ENCODE assay signal across 32 cellular contexts in the genomic region with DNA sequence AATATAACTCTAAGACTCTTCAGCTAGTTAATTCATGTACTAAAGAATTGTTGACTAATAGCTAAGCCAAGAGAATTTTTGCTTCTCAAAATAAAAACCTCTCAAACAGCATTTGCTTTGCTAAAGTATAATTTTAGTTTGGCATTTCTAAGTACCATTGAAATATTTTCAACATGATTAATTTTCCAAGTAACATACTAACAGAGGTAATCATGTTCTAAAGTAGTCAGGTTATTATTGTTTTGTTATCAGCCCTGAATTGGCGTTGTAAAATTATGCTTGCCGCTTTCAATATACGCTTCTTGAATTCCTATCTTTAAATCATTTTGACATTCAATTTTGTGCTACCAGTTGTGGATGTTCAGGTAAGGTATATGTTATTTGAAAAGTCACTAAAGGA.
DNase-seq lines count a peak whose midpoint lies in the region; ATAC-seq, FAIRE-seq and TF ChIP-seq lines count a peak whose summit lies in the region.
"Had no signal": no experiment of that assay in that cellular context is flagged by ENCODE, and none has a peak within 500 bp of the region (broad histone marks: within the 10 kb centered on the region; RNA-seq: fewer than 3 reads in every experiment).

No MANE protein-coding gene starts in this region.

- FAIRE-seq in D721Med (lab: Jason Lieb, UNC) = peak; percentile 63
- FAIRE-seq: A204.1, A549 had no signal

- H3K36me3 Mint-ChIP-seq in activated T-helper 17 cell treated with anti-CD3 and anti-CD28 coated beads, Interleukin-2, amount 50 U/mL, for 72 hours (ENCODE audit: low read depth) = no peaks in the 10 kb centered on the region
- H3K36me3 Mint-ChIP-seq: CD14-positive monocyte; CD4-positive, alpha-beta memory T cell; CD4-positive, CD25-positive, alpha-beta regulatory T cell; CD8-positive, alpha-beta memory T cell; CD8-positive, alpha-beta T cell had no signal

- no peak for DNase-seq in D721Med (ENCODE audit: insufficient read length, low spot score)
- no peak for DNase-seq in left lung
- DNase-seq: 8988T; ACHN; AML-193; BE2C; C1 segment of cervical spinal cord; Caco-2; Calu3; CD4-positive, alpha-beta memory T cell; CD4-positive, alpha-beta T cell; CD4-positive, CD25-positive, alpha-beta regulatory T cell; CD8-positive, alpha-beta memory T cell; CD8-positive, alpha-beta T cell; COR-L47; DMS 273 treated with DMSO at 0.1 percent for 48 hours; DMS153; DMS53; DMS79; DMS79 treated with DMSO at 0.1 percent for 48 hours; DND-41; EL had no signal

- ATAC-seq in left lung (peak; percentile 79), HG02884 (IDR thresholded peaks at IDR 0.05; ENCODE audit: unreplicated experiment) (no peak)
- ATAC-seq in activated T-helper 17 cell treated with anti-CD3 and anti-CD28 coated beads, Interleukin-2, amount 50 U/mL, for 72 hours (replicated peaks) = no peak
- ATAC-seq: A549; CD8-positive, alpha-beta T cell had no signal

- no peak overlapping the region for H3K27ac ChIP-seq in left lung
- H3K27ac ChIP-seq: 22Rv1; A549; BLaER1; BLaER1 treated with 17β-estradiol and CSF1 and Interleukin-3, amounts not matched to agents 10 nM and 100 nM; C4-2B had no signal

- H3K9me3 ChIP-seq in left lung = no peaks in the 10 kb centered on the region
- H3K9me3 ChIP-seq: BE2C; BLaER1; BLaER1 treated with 17β-estradiol and CSF1 and Interleukin-3, amounts not matched to agents 10 nM and 100 nM; Caco-2 had no signal

- no peaks in the 10 kb centered on the region for H3K4me1 ChIP-seq in left lung
- H3K4me1 ChIP-seq: A549; BE2C; BLaER1; BLaER1 treated with 17β-estradiol and CSF1 and Interleukin-3, amounts not matched to agents 10 nM and 100 nM; Caco-2 had no signal

- H3K4me1 Mint-ChIP-seq in activated T-helper 17 cell treated with anti-CD3 and anti-CD28 coated beads, Interleukin-2, amount 50 U/mL, for 72 hours = no peaks in the 10 kb centered on the region
- H3K4me1 Mint-ChIP-seq: B cell; CD14-positive monocyte; CD4-positive, alpha-beta memory T cell; CD4-positive, CD25-positive, alpha-beta regulatory T cell; CD8-positive, alpha-beta memory T cell had no signal

- intact Hi-C loops in left lung (cut with DNase I) = no loop called here

- H3K27ac Mint-ChIP-seq in activated T-helper 17 cell treated with anti-CD3 and anti-CD28 coated beads, Interleukin-2, amount 50 U/mL, for 72 hours = no peak overlapping the region
- H3K27ac Mint-ChIP-seq: B cell; CD14-positive monocyte; CD4-positive, alpha-beta memory T cell; CD4-positive, alpha-beta T cell; CD4-positive, CD25-positive, alpha-beta regulatory T cell; CD8-positive, alpha-beta memory T cell; CD8-positive, alpha-beta T cell had no signal

- H3K27me3 ChIP-seq in left lung = no peaks in the 10 kb centered on the region
- H3K27me3 ChIP-seq: BE2C; BLaER1; BLaER1 treated with 17β-estradiol and CSF1 and Interleukin-3, amounts not matched to agents 10 nM and 100 nM had no signal

- H3K4me3 Mint-ChIP-seq in activated T-helper 17 cell treated with anti-CD3 and anti-CD28 coated beads, Interleukin-2, amount 50 U/mL, for 72 hours = no peak overlapping the region
- H3K4me3 Mint-ChIP-seq: B cell; CD14-positive monocyte; CD4-positive, alpha-beta memory T cell; CD4-positive, alpha-beta T cell; CD4-positive, CD25-positive, alpha-beta regulatory T cell; CD8-positive, alpha-beta memory T cell; CD8-positive, alpha-beta T cell had no signal

- H3K36me3 ChIP-seq in left lung = no peaks in the 10 kb centered on the region
- H3K36me3 ChIP-seq: BE2C; BLaER1; BLaER1 treated with 17β-estradiol and CSF1 and Interleukin-3, amounts not matched to agents 10 nM and 100 nM had no signal

- TF ChIP-seq CTCF in D721Med (IDR thresholded peaks at IDR 0.05; ENCODE audit: insufficient read depth, missing control alignments) (no peak), left lung (IDR thresholded peaks at IDR 0.05) (no peak)

- H3K9me3 Mint-ChIP-seq in activated T-helper 17 cell treated with anti-CD3 and anti-CD28 coated beads, Interleukin-2, amount 50 U/mL, for 72 hours = peaks cover 6% of the 10 kb centered on the region
- H3K9me3 Mint-ChIP-seq: CD8-positive, alpha-beta T cell had no signal

- H3K27me3 Mint-ChIP-seq in activated T-helper 17 cell treated with anti-CD3 and anti-CD28 coated beads, Interleukin-2, amount 50 U/mL, for 72 hours = no peaks in the 10 kb centered on the region
- H3K27me3 Mint-ChIP-seq: B cell; CD4-positive, alpha-beta memory T cell; CD4-positive, alpha-beta T cell; CD4-positive, CD25-positive, alpha-beta regulatory T cell; CD8-positive, alpha-beta memory T cell had no signal

- no peak overlapping the region for H3K4me3 ChIP-seq in left lung
- H3K4me3 ChIP-seq: A549; BLaER1; BLaER1 treated with 17β-estradiol and CSF1 and Interleukin-3, amounts not matched to agents 10 nM and 100 nM had no signal
